Comparison of ENCODE assay signal across 1 cellular context in the genomic region with DNA sequence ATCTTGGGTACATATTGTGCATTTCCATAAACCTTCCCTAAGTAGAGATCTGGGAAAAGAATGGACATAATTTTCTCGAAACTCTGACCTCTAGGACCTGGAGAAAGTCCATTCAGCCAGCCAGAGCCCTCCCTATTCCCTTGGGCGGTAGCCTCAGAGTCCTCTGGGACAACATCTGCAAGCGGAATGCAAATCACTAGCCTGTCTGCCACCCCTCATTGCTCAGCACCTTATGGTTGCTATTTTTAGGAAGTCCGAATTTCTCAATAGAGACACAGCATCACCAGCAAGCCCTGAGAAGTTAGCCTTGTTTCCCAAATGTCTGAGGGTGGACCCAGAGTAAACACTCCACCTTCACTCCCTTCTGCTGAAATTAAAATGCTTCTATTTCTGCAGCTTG.
TF ChIP-seq lines count a peak whose summit lies in the region.

No MANE protein-coding gene starts in this region.

TF ChIP-seq in HepG2, 621 proteins besides CTCF, POLR2A, EP300 and RAD21:
- TF ChIP-seq, protein P1, sequence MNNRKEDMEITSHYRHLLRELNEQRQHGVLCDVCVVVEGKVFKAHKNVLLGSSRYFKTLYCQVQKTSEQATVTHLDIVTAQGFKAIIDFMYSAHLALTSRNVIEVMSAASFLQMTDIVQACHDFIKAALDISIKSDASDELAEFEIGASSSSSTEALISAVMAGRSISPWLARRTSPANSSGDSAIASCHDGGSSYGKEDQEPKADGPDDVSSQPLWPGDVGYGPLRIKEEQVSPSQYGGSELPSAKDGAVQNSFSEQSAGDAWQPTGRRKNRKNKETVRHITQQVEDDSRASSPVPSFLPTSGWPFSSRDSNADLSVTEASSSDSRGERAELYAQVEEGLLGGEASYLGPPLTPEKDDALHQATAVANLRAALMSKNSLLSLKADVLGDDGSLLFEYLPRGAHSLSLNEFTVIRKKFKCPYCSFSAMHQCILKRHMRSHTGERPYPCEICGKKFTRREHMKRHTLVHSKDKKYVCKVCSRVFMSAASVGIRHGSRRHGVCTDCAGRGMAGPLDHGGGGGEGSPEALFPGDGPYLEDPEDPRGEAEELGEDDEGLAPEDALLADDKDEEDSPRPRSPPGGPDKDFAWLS (CRISPR knock-in tag; IDR thresholded peaks at IDR 0.05; ENCODE audit: borderline replicate concordance) = no peak
- TF ChIP-seq TBX3 (IDR thresholded peaks at IDR 0.05; ENCODE audit: borderline replicate concordance) = no peak
- TF ChIP-seq HNF4A (CRISPR knock-in tag; IDR thresholded peaks at IDR 0.05) = peak; percentile 50
- TF ChIP-seq LCORL (IDR thresholded peaks at IDR 0.05) = no peak
- TF ChIP-seq LCORL (CRISPR knock-in tag; IDR thresholded peaks at IDR 0.05) = peak; percentile 29; the same call in 1 of the 2 replicates
- TF ChIP-seq ZNF350 (CRISPR knock-in tag; IDR thresholded peaks at IDR 0.05; ENCODE audit: borderline replicate concordance, low read depth) = no peak
- TF ChIP-seq HNF4G (IDR thresholded peaks at IDR 0.05; ENCODE audit: borderline replicate concordance, low read depth, low read length) = peak; percentile 15; the same call in 1 of the 2 replicates
- TF ChIP-seq HNF4G (CRISPR knock-in tag; IDR thresholded peaks at IDR 0.05; ENCODE audit: borderline replicate concordance, low read depth) = no peak
